Comparison of ENCODE assay signal across 28 cellular contexts in the genomic region with DNA sequence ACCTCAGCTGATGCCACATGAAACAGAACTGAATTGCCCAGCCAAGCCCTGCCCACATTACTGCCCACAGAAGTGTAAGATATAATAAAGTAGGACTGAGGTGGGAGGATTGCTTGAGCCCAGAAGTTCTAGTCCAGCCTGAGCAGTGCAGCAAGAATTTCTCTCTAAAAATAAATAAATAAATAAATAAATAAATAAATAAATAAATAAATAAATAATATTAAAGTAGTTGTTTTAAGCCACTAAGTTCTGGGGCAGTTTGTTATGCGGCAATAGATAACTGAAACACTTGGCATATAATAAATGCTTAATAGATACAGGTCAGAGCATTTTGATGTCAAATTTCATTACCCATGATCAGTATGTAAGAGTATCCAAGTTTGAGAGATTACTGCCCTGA. TPM values are rescaled to one million over a fixed set of nuclear protein-coding genes. Genes with fewer than 3 reads are reported as not detected.
"Had no signal": no experiment of that assay in that cellular context is flagged by ENCODE, and none has a peak within 500 bp of the region (broad histone marks: within the 10 kb centered on the region; RNA-seq: fewer than 3 reads in every experiment).

No MANE protein-coding gene starts in this region.

- H3K27ac ChIP-seq: colonic mucosa, coronary artery, dorsolateral prefrontal cortex, epithelial cell of prostate, esophagus muscularis mucosa, esophagus squamous epithelium, foreskin keratinocyte, gastrocnemius medialis, gastroesophageal sphincter, heart left ventricle, heart right ventricle had no signal

- H3K4me1 Mint-ChIP-seq: endodermal cell had no signal

- H3K4me1 ChIP-seq: colonic mucosa, esophagus muscularis mucosa, esophagus squamous epithelium, foreskin keratinocyte, gastrocnemius medialis, gastroesophageal sphincter, heart left ventricle, heart right ventricle had no signal

- H3K4me3 Mint-ChIP-seq: dendritic cell treated with granulocyte-macrophage colony-stimulating factor and Interleukin-4, amounts not matched to agents 40 ng/mL and 50 ng/mL, for 4 days; effector memory CD8-positive, alpha-beta T cell; endodermal cell had no signal

- ATAC-seq: effector memory CD8-positive, alpha-beta T cell; esophagus mucosa; foreskin keratinocyte; gastrocnemius medialis; gastroesophageal sphincter; heart left ventricle; heart right ventricle had no signal

- H3K27me3 ChIP-seq: colonic mucosa, dorsolateral prefrontal cortex, esophagus muscularis mucosa, esophagus squamous epithelium, foreskin keratinocyte, gastrocnemius medialis, gastroesophageal sphincter, heart left ventricle, heart right ventricle had no signal

- H3K27me3 Mint-ChIP-seq: dendritic cell treated with granulocyte-macrophage colony-stimulating factor and Interleukin-4, amounts not matched to agents 40 ng/mL and 50 ng/mL, for 4 days; effector memory CD8-positive, alpha-beta T cell had no signal

- H3K9me3 ChIP-seq: colonic mucosa, gastrocnemius medialis had no signal

- H3K27ac Mint-ChIP-seq: dendritic cell treated with granulocyte-macrophage colony-stimulating factor and Interleukin-4, amounts not matched to agents 40 ng/mL and 50 ng/mL, for 4 days; effector memory CD8-positive, alpha-beta T cell; endodermal cell had no signal

- FAIRE-seq: colon, endometrium, endothelial cell of umbilical vein, frontal cortex had no signal

- DNase-seq: colonic mucosa; cortex of kidney; dermis blood vessel endothelial cell; dorsolateral prefrontal cortex; effector CD4-positive, alpha-beta T cell; effector CD8-positive, alpha-beta T cell; effector memory CD8-positive, alpha-beta T cell; endodermal cell; erythroblast; esophagus squamous epithelium; foreskin fibroblast; foreskin keratinocyte; foreskin melanocyte; gastrocnemius medialis; glutamatergic neuron; head of caudate nucleus; heart left ventricle; heart right ventricle had no signal

- H3K4me3 ChIP-seq: colonic mucosa, coronary artery, dorsolateral prefrontal cortex, esophagus muscularis mucosa, esophagus squamous epithelium, gastrocnemius medialis, gastroesophageal sphincter, heart left ventricle, heart right ventricle had no signal

- H3K36me3 ChIP-seq: colonic mucosa had no signal

RNA-seq across cellular contexts. Expression of a gene that starts 28.1 kb away (rescaled TPM):
- polyA plus RNA-seq: foreskin keratinocyte had no signal
